ENCODE assay signal across 13 cellular contexts in genomic region chr20:31921480-31921879, GRCh38. TPM values are rescaled to one million over a fixed set of nuclear protein-coding genes. Genes with fewer than 3 reads are reported as not detected.
"Had no signal": no experiment of that assay in that cellular context is flagged by ENCODE, and none has a peak within 500 bp of the region (broad histone marks: within the 10 kb centered on the region; RNA-seq: fewer than 3 reads in every experiment).

No MANE protein-coding gene starts in this region.

RNA-seq across cellular contexts. Expression of gene XKR7, which starts 46.5 kb away (rescaled TPM):
- total RNA-seq: activated CD4-positive, alpha-beta memory T cell treated with anti-CD3 and anti-CD28 coated beads for 36 hours; activated CD4-positive, alpha-beta memory T cell treated with anti-CD3 and anti-CD28 coated beads, Interleukin-2, amount 10 ng/mL, durations not matched to agents 7 days and 5 days; activated CD4-positive, alpha-beta T cell treated with anti-CD3 and anti-CD28 coated beads, Interleukin-2, amount 10 ng/mL, durations not matched to agents 24 days and 14 days; activated CD8-positive, alpha-beta memory T cell treated with anti-CD3 and anti-CD28 coated beads, Interleukin-2, amount 10 ng/mL, durations not matched to agents 7 days and 5 days; activated CD8-positive, alpha-beta T cell treated with anti-CD3 and anti-CD28 coated beads for 36 hours; T-helper 1 cell treated with Interleukin-12 subunit alpha and Interleukin-12 subunit beta and Interleukin-4 antibody, amounts not matched to agents 30 ng/mL and 1 ng/mL, for 36 hours; T-helper 17 cell had no signal

RNA-seq across cellular contexts. Expression of gene TTLL9, which starts 51.0 kb away (rescaled TPM):
- total RNA-seq: activated CD4-positive, alpha-beta memory T cell treated with anti-CD3 and anti-CD28 coated beads for 36 hours; activated CD4-positive, alpha-beta memory T cell treated with anti-CD3 and anti-CD28 coated beads, Interleukin-2, amount 10 ng/mL, durations not matched to agents 7 days and 5 days; activated CD4-positive, alpha-beta T cell treated with anti-CD3 and anti-CD28 coated beads for 36 hours; activated CD4-positive, alpha-beta T cell treated with anti-CD3 and anti-CD28 coated beads, Interleukin-2, amount 10 ng/mL, durations not matched to agents 24 days and 14 days; activated CD4-positive, alpha-beta T cell treated with anti-CD3 and anti-CD28 coated beads, Interleukin-2, amount 10 ng/mL, durations not matched to agents 7 days and 5 days; activated CD8-positive, alpha-beta memory T cell treated with anti-CD3 and anti-CD28 coated beads for 36 hours; activated CD8-positive, alpha-beta memory T cell treated with anti-CD3 and anti-CD28 coated beads, Interleukin-2, amount 10 ng/mL, durations not matched to agents 7 days and 5 days; activated CD8-positive, alpha-beta T cell treated with anti-CD3 and anti-CD28 coated beads for 36 hours; activated CD8-positive, alpha-beta T cell treated with anti-CD3 and anti-CD28 coated beads, Interleukin-2, amount 10 ng/mL, durations not matched to agents 7 days and 5 days; T-helper 1 cell treated with Interleukin-12 subunit alpha and Interleukin-12 subunit beta and Interleukin-4 antibody, amounts not matched to agents 30 ng/mL and 1 ng/mL, for 36 hours; T-helper 17 cell; T-helper 2 cell treated with Interferon-gamma antibody and Interleukin-4, amounts not matched to agents 100 ng/mL and 5 ng/mL, for 36 hours; WTC11 had no signal

RNA-seq across cellular contexts. Expression of gene DUSP15, which starts 51.2 kb away (rescaled TPM):
- total RNA-seq: activated CD4-positive, alpha-beta memory T cell treated with anti-CD3 and anti-CD28 coated beads for 36 hours; activated CD4-positive, alpha-beta memory T cell treated with anti-CD3 and anti-CD28 coated beads, Interleukin-2, amount 10 ng/mL, durations not matched to agents 7 days and 5 days; activated CD4-positive, alpha-beta T cell treated with anti-CD3 and anti-CD28 coated beads for 36 hours; activated CD4-positive, alpha-beta T cell treated with anti-CD3 and anti-CD28 coated beads, Interleukin-2, amount 10 ng/mL, durations not matched to agents 24 days and 14 days; activated CD4-positive, alpha-beta T cell treated with anti-CD3 and anti-CD28 coated beads, Interleukin-2, amount 10 ng/mL, durations not matched to agents 7 days and 5 days; activated CD8-positive, alpha-beta memory T cell treated with anti-CD3 and anti-CD28 coated beads for 36 hours; activated CD8-positive, alpha-beta memory T cell treated with anti-CD3 and anti-CD28 coated beads, Interleukin-2, amount 10 ng/mL, durations not matched to agents 7 days and 5 days; activated CD8-positive, alpha-beta T cell treated with anti-CD3 and anti-CD28 coated beads for 36 hours; activated CD8-positive, alpha-beta T cell treated with anti-CD3 and anti-CD28 coated beads, Interleukin-2, amount 10 ng/mL, durations not matched to agents 7 days and 5 days; T-helper 1 cell treated with Interleukin-12 subunit alpha and Interleukin-12 subunit beta and Interleukin-4 antibody, amounts not matched to agents 30 ng/mL and 1 ng/mL, for 36 hours; T-helper 17 cell; T-helper 2 cell treated with Interferon-gamma antibody and Interleukin-4, amounts not matched to agents 100 ng/mL and 5 ng/mL, for 36 hours had no signal
